In genomic region chr19:53878786-53879144, GRCh38 we compare ENCODE assay signal across 8 cellular contexts. TPM values are rescaled to one million over a fixed set of nuclear protein-coding genes. Genes with fewer than 3 reads are reported as not detected.
A peak's percentile ranks its signal among the peaks of the same experiment; 100 is the strongest.
DNase-seq lines count a peak whose midpoint lies in the region; ATAC-seq and TF ChIP-seq lines count a peak whose summit lies in the region.

No MANE protein-coding gene starts in this region.

- H3K36me3 ChIP-seq in CD8-positive, alpha-beta memory T cell (ENCODE audit: insufficient read depth, low read length), result peaks cover 7% of the 10 kb centered on the region
- H3K36me3 ChIP-seq in right atrium auricular region, result peaks cover 25% of the 10 kb centered on the region

- H3K27ac Mint-ChIP-seq in CD8-positive, alpha-beta memory T cell, result peak overlapping the region in 2 of 8 donors; percentile 28 to 43
- H3K27ac Mint-ChIP-seq in natural killer cell treated with Interleukin-12 subunit alpha and Interleukin-12 subunit beta and Interleukin-15 and Interleukin-18, amount 100 ng/mL, for 72 hours, result no peak overlapping the region

- H3K27me3 Mint-ChIP-seq in CD8-positive, alpha-beta memory T cell, result peaks cover 12 to 21% of the 10 kb centered on the region in 2 donors
- peaks cover 5 to 6% of the 10 kb centered on the region in 2 donors for H3K27me3 Mint-ChIP-seq in natural killer cell treated with Interleukin-12 subunit alpha and Interleukin-12 subunit beta and Interleukin-15 and Interleukin-18, amount 100 ng/mL, for 72 hours

- POLR2A ChIA-PET in CD8-positive, alpha-beta memory T cell (lab: Charles Lee), result interaction anchor here (1.6 kb wide), 1 partner anchor 11 kb away, joined by 14 read pairs; the partner anchor contains the start of gene MYADM
- POLR2A ChIA-PET in RWPE1 (lab: Yijun Ruan, JAX; ENCODE audit: low non-redundant PET), result no interaction called here

- peaks cover 76% of the 10 kb centered on the region for H3K4me1 ChIP-seq in CD8-positive, alpha-beta memory T cell (ENCODE audit: insufficient read depth, low read length)
- H3K4me1 ChIP-seq in right atrium auricular region, result peaks cover 0 to 38% of the 10 kb centered on the region in 2 donors

- peak overlapping the region in 1 of 7 donors; percentile 80 for H3K4me3 Mint-ChIP-seq in CD8-positive, alpha-beta memory T cell
- no peak overlapping the region for H3K4me3 Mint-ChIP-seq in natural killer cell treated with Interleukin-12 subunit alpha and Interleukin-12 subunit beta and Interleukin-15 and Interleukin-18, amount 100 ng/mL, for 72 hours

- no peak overlapping the region for H3K27ac ChIP-seq in CD8-positive, alpha-beta memory T cell (ENCODE audit: low read depth, low read length)
- H3K27ac ChIP-seq in RWPE1 (peak overlapping the region; percentile 47), right atrium auricular region (peak overlapping the region in 1 of 2 donors; percentile 27)

- peaks cover 12 to 27% (median 16%) of the 10 kb centered on the region in 3 donors for H3K36me3 Mint-ChIP-seq in CD8-positive, alpha-beta memory T cell
- H3K36me3 Mint-ChIP-seq in natural killer cell treated with Interleukin-12 subunit alpha and Interleukin-12 subunit beta and Interleukin-15 and Interleukin-18, amount 100 ng/mL, for 72 hours, result peaks cover 10% of the 10 kb centered on the region

- H3K4me1 Mint-ChIP-seq in CD8-positive, alpha-beta memory T cell, result peaks cover 52 to 59% (median 56%) of the 10 kb centered on the region in 3 donors
- peaks cover 17 to 24% of the 10 kb centered on the region in 2 donors for H3K4me1 Mint-ChIP-seq in natural killer cell treated with Interleukin-12 subunit alpha and Interleukin-12 subunit beta and Interleukin-15 and Interleukin-18, amount 100 ng/mL, for 72 hours (ENCODE audit: low read depth in 2 of 2)

- peaks cover 0 to 4% (median 0%) of the 10 kb centered on the region in 5 donors for H3K9me3 Mint-ChIP-seq in CD8-positive, alpha-beta memory T cell
- no peaks in the 10 kb centered on the region for H3K9me3 Mint-ChIP-seq in natural killer cell treated with Interleukin-12 subunit alpha and Interleukin-12 subunit beta and Interleukin-15 and Interleukin-18, amount 100 ng/mL, for 72 hours

- DNase-seq in CD8-positive, alpha-beta memory T cell, result no peak
- no peak for DNase-seq in RWPE1 (ENCODE audit: low spot score)
- DNase-seq in right atrium auricular region (ENCODE audit: low spot score), result no peak
- DNase-seq in retinal pigment epithelial cell (ENCODE audit: low read depth), result no peak
- no peak for DNase-seq in iPS-NIHi7 (ENCODE audit: extremely low spot score)
- DNase-seq in natural killer cell treated with Interleukin-12 subunit alpha and Interleukin-12 subunit beta and Interleukin-15 and Interleukin-18, amount 100 ng/mL, for 72 hours (ENCODE audit: low spot score), result no peak
- DNase-seq in 8988T, result no peak
- no peak for DNase-seq in medulla oblongata (ENCODE audit: extremely low spot score)

- peaks cover 37% of the 10 kb centered on the region for H3K27me3 ChIP-seq in CD8-positive, alpha-beta memory T cell (ENCODE audit: insufficient read depth, low read length, poor library complexity, severe bottlenecking)
- peaks cover 14% of the 10 kb centered on the region in 2 donors for H3K27me3 ChIP-seq in right atrium auricular region

- H3K4me3 ChIP-seq in CD8-positive, alpha-beta memory T cell (ENCODE audit: low read length), result peak overlapping the region; percentile 74
- H3K4me3 ChIP-seq in right atrium auricular region (peak overlapping the region; percentile 45 to 58), retinal pigment epithelial cell (ENCODE audit: low read length) (peak overlapping the region; percentile 80)

- ATAC-seq in natural killer cell treated with Interleukin-12 subunit alpha and Interleukin-12 subunit beta and Interleukin-15 and Interleukin-18, amount 100 ng/mL, for 72 hours, result no peak

- no peaks in the 10 kb centered on the region for H3K9me3 ChIP-seq in CD8-positive, alpha-beta memory T cell (ENCODE audit: low read length)
- no peaks in the 10 kb centered on the region for H3K9me3 ChIP-seq in right atrium auricular region

- no peak for TF ChIP-seq CTCF in RWPE1 (conservative IDR thresholded peaks at IDR 0.05; ENCODE audit: low read depth)
- TF ChIP-seq CTCF in right atrium auricular region (IDR thresholded peaks at IDR 0.05), result no peak
- TF ChIP-seq CTCF in retinal pigment epithelial cell (conservative IDR thresholded peaks at IDR 0.05; ENCODE audit: low read depth, low read length), result no peak

- CTCF ChIA-PET in CD8-positive, alpha-beta memory T cell (lab: Charles Lee), result interaction anchor here (1.0 to 2.0 kb wide), 2 partner anchors 8 to 11 kb away, joined by 3 to 7 read pairs; partner anchors contain the start of gene MYADM
- CTCF ChIA-PET in RWPE1 (lab: Yijun Ruan, JAX), result interaction anchor here (0.5 kb wide), 1 partner anchor 19 kb away, joined by 5 read pairs; no protein-coding TSS in a partner anchor

RNA-seq across cellular contexts. Expression of gene PRKCG, which starts 3.2 kb away (rescaled TPM):
- total RNA-seq in CD8-positive, alpha-beta memory T cell, result not detected
- not detected for polyA plus RNA-seq in CD8-positive, alpha-beta memory T cell
- total RNA-seq in right atrium auricular region, result not detected
- total RNA-seq in natural killer cell treated with Interleukin-12 subunit alpha and Interleukin-12 subunit beta and Interleukin-15 and Interleukin-18, amount 100 ng/mL, for 72 hours, result 1 to 10 TPM in 1 of 2 donors, not detected in 1; 1.1 TPM

RNA-seq across cellular contexts. Expression of gene MYADM, which starts 11.1 kb away (rescaled TPM):
- 10 to 100 TPM; 44.2 to 47.8 TPM for total RNA-seq in CD8-positive, alpha-beta memory T cell
- polyA plus RNA-seq in CD8-positive, alpha-beta memory T cell, result 77.8 TPM
- total RNA-seq in right atrium auricular region, result 100 to 1,000 TPM; 117 to 150 TPM
- 10 to 100 TPM; 17.8 to 17.9 TPM for total RNA-seq in natural killer cell treated with Interleukin-12 subunit alpha and Interleukin-12 subunit beta and Interleukin-15 and Interleukin-18, amount 100 ng/mL, for 72 hours

RNA-seq across cellular contexts. Expression of gene CACNG7, which starts 30.3 kb away (rescaled TPM):
- total RNA-seq in CD8-positive, alpha-beta memory T cell, result not detected
- polyA plus RNA-seq in CD8-positive, alpha-beta memory T cell, result not detected
- not detected for total RNA-seq in right atrium auricular region
- total RNA-seq in natural killer cell treated with Interleukin-12 subunit alpha and Interleukin-12 subunit beta and Interleukin-15 and Interleukin-18, amount 100 ng/mL, for 72 hours, result not detected

RNA-seq across cellular contexts. Expression of gene NLRP12, which starts 54.7 kb away (rescaled TPM):
- total RNA-seq in CD8-positive, alpha-beta memory T cell, result not detected
- not detected for polyA plus RNA-seq in CD8-positive, alpha-beta memory T cell
- total RNA-seq in right atrium auricular region, result 1 to 10 TPM in 1 of 2 donors, under 1 TPM in 1; 0.19 to 1.1 TPM
- 1 to 10 TPM in 1 of 2 donors, not detected in 1; 3.0 TPM for total RNA-seq in natural killer cell treated with Interleukin-12 subunit alpha and Interleukin-12 subunit beta and Interleukin-15 and Interleukin-18, amount 100 ng/mL, for 72 hours
